Comparison of ENCODE assay signal across 9 cellular contexts in genomic region chr13:33494596-33495214, GRCh38.
DNase-seq lines count a peak whose midpoint lies in the region; ATAC-seq and TF ChIP-seq lines count a peak whose summit lies in the region.
"Had no signal": no experiment of that assay in that cellular context is flagged by ENCODE, and none has a peak within 500 bp of the region (broad histone marks: within the 10 kb centered on the region; RNA-seq: fewer than 3 reads in every experiment).

No MANE protein-coding gene starts in this region.

- no peaks in the 10 kb centered on the region for H3K36me3 ChIP-seq in endodermal cell (ENCODE audit: control insufficient read depth, insufficient read depth, low read length)

- H3K9me3 Mint-ChIP-seq in endodermal cell, result no peaks in the 10 kb centered on the region
- no peaks in the 10 kb centered on the region for H3K9me3 Mint-ChIP-seq in mesothelial cell of epicardium

- no peak overlapping the region for H3K9ac ChIP-seq in endodermal cell (ENCODE audit: extremely low read depth, low read length, poor library complexity, severe bottlenecking)

- no peaks in the 10 kb centered on the region for H3K27me3 Mint-ChIP-seq in endodermal cell (ENCODE audit: insufficient read depth)
- H3K27me3 Mint-ChIP-seq in mesothelial cell of epicardium (ENCODE audit: low read depth), result no peaks in the 10 kb centered on the region
- H3K27me3 Mint-ChIP-seq in T-helper 17 cell, result peaks cover 18% of the 10 kb centered on the region

- TF ChIP-seq CTCF in endodermal cell (conservative IDR thresholded peaks at IDR 0.05) (no peak), mesothelial cell of epicardium (IDR thresholded peaks at IDR 0.05; ENCODE audit: unreplicated experiment) (no peak)

- H3K36me3 Mint-ChIP-seq in endodermal cell (ENCODE audit: low read depth) (no peaks in the 10 kb centered on the region), mesothelial cell of epicardium (no peaks in the 10 kb centered on the region), T-helper 17 cell (ENCODE audit: low read depth) (no peaks in the 10 kb centered on the region)

- H3K4me1 Mint-ChIP-seq in endodermal cell (peaks cover 18% of the 10 kb centered on the region), mesothelial cell of epicardium (peaks cover 8% of the 10 kb centered on the region), T-helper 17 cell (peaks cover 3% of the 10 kb centered on the region)

- no peaks in the 10 kb centered on the region for H3K4me1 ChIP-seq in endodermal cell (ENCODE audit: control insufficient read depth, insufficient read depth, low read length)

- H3K27me3 ChIP-seq in endodermal cell (ENCODE audit: control insufficient read depth, insufficient read depth, low read length, poor library complexity, severe bottlenecking), result no peaks in the 10 kb centered on the region

- H3K4me3 ChIP-seq in endodermal cell (ENCODE audit: low read length), result peak overlapping the region; percentile 25

- ATAC-seq in GM21360 (IDR thresholded peaks at IDR 0.05; ENCODE audit: unreplicated experiment), result no peak
- ATAC-seq in T-helper 17 cell, result no peak
- ATAC-seq in GM19351 (IDR thresholded peaks at IDR 0.05; ENCODE audit: unreplicated experiment), result no peak

- 89 to 93% methylated on average over 3 to 4 of the region's 4 CpGs for WGBS in endodermal cell (ENCODE audit: insufficient coverage in 1 of 2, insufficient read length in 1 of 2), 2 experiments

- H3K27ac Mint-ChIP-seq in endodermal cell (no peak overlapping the region), mesothelial cell of epicardium (peak overlapping the region; percentile 28), T-helper 17 cell (no peak overlapping the region)

- no peak overlapping the region for H3K27ac ChIP-seq in endodermal cell (ENCODE audit: low read depth, low read length)

- no peaks in the 10 kb centered on the region for H3K9me3 ChIP-seq in endodermal cell (ENCODE audit: control insufficient read depth, low read length)
- no peaks in the 10 kb centered on the region for H3K9me3 ChIP-seq in T-helper 17 cell (ENCODE audit: control insufficient read depth, low read length, poor library complexity, severe bottlenecking)

- H3K4me3 Mint-ChIP-seq in endodermal cell, result no peak overlapping the region
- no peak overlapping the region for H3K4me3 Mint-ChIP-seq in mesothelial cell of epicardium
- no peak overlapping the region for H3K4me3 Mint-ChIP-seq in T-helper 17 cell

- DNase-seq in COLO829 (ENCODE audit: low spot score) (peak; percentile 57), NCI-H69 (lab: John Stamatoyannopoulos, UW) (peak; percentile 1), endodermal cell (no peak), mesothelial cell of epicardium (ENCODE audit: low spot score in 2 of 2, unreplicated experiment in 2 of 2) (no peak), T-helper 17 cell (no peak), NOMO-1 treated with dmso at 0.1 percent for 144 hours (lab: John Stamatoyannopoulos, UW; ENCODE audit: unreplicated experiment) (no peak)
- DNase-seq: NCI-H345 had no signal

Comparison
In these comparisons a context has a peak if more than half of its experiments do, and no peak if none do; other contexts are left out.
1. DNase-seq: peak in COLO829 (single experiment) and NCI-H69 (single experiment); none in endodermal cell (single experiment), mesothelial cell of epicardium (0 of 2), T-helper 17 cell (0 of 3) and NOMO-1 treated with dmso at 0.1 percent for 144 hours (single experiment).